Comparison of ENCODE assay signal across 24 cellular contexts in genomic region chr12:9754984-9755383, GRCh38. TPM values are rescaled to one million over a fixed set of nuclear protein-coding genes. Genes with fewer than 3 reads are reported as not detected.
A peak's percentile ranks its signal among the peaks of the same experiment; 100 is the strongest.
DNase-seq lines count a peak whose midpoint lies in the region; ATAC-seq and TF ChIP-seq lines count a peak whose summit lies in the region.
"Had no signal": no experiment of that assay in that cellular context is flagged by ENCODE, and none has a peak within 500 bp of the region (broad histone marks: within the 10 kb centered on the region; RNA-seq: fewer than 3 reads in every experiment).

No MANE protein-coding gene starts in this region.

- no peak overlapping the region for H3K4me3 ChIP-seq in coronary artery
- H3K4me3 ChIP-seq: ascending aorta, esophagus muscularis mucosa, gastrocnemius medialis, lung, right atrium auricular region, testis had no signal

- ATAC-seq in activated B cell treated with CpG ODN at 0.5 μM for 24 hours (ENCODE audit: low read depth) (no peak), HG03039 (IDR thresholded peaks at IDR 0.05; ENCODE audit: unreplicated experiment) (no peak)
- no peak for ATAC-seq in central memory CD8-positive, alpha-beta T cell (replicated peaks; ENCODE audit: extremely low read depth, poor library complexity, severe bottlenecking)
- ATAC-seq: gastrocnemius medialis had no signal

- intact Hi-C loops in activated B cell treated with CpG ODN at 0.5 μM for 24 hours (cut with micrococcal nuclease): loop anchor here (5.0 to 10.0 kb wide), 2 partner anchors 457 to 610 kb away; partner anchors contain the start of gene GABARAPL1

- TF ChIP-seq CTCF in activated B cell treated with CpG ODN at 0.5 μM for 24 hours (IDR thresholded peaks at IDR 0.05) (no peak), coronary artery (IDR thresholded peaks at IDR 0.05) (no peak)

- peaks cover 49% of the 10 kb centered on the region for H3K4me1 Mint-ChIP-seq in activated naive CD4-positive, alpha-beta T cell treated with anti-CD3 and anti-CD28 coated beads, Interleukin-2, amount 10 ng/mL, durations not matched to agents 7 days and 5 days
- H3K4me1 Mint-ChIP-seq in activated B cell treated with CpG ODN at 0.5 μM for 24 hours: peaks cover 66% of the 10 kb centered on the region
- H3K4me1 Mint-ChIP-seq in central memory CD8-positive, alpha-beta T cell: peaks cover 73% of the 10 kb centered on the region

- H3K4me3 Mint-ChIP-seq in activated naive CD4-positive, alpha-beta T cell treated with anti-CD3 and anti-CD28 coated beads, Interleukin-2, amount 10 ng/mL, durations not matched to agents 7 days and 5 days: peak overlapping the region; percentile 98
- no peak overlapping the region for H3K4me3 Mint-ChIP-seq in activated B cell treated with CpG ODN at 0.5 μM for 24 hours
- peak overlapping the region; percentile 53 for H3K4me3 Mint-ChIP-seq in central memory CD8-positive, alpha-beta T cell

- CTCF ChIA-PET in activated naive CD4-positive, alpha-beta T cell treated with anti-CD3 and anti-CD28 coated beads, Interleukin-2, amount 10 ng/mL, durations not matched to agents 7 days and 5 days (lab: Charles Lee): interaction anchor here (1.2 to 23.1 kb wide), 3 partner anchors 12 to 47 kb away, joined by 3 to 657 read pairs (median 6); no protein-coding TSS in a partner anchor
- CTCF ChIA-PET in activated B cell treated with CpG ODN at 0.5 μM for 24 hours (lab: Charles Lee): interaction anchor here (1.0 to 17.3 kb wide), 3 partner anchors 13 to 385 kb away, joined by 3 to 451 read pairs (median 3); no protein-coding TSS in a partner anchor

- no peaks in the 10 kb centered on the region for H3K27me3 Mint-ChIP-seq in activated naive CD4-positive, alpha-beta T cell treated with anti-CD3 and anti-CD28 coated beads, Interleukin-2, amount 10 ng/mL, durations not matched to agents 7 days and 5 days
- H3K27me3 Mint-ChIP-seq in activated B cell treated with CpG ODN at 0.5 μM for 24 hours: no peaks in the 10 kb centered on the region
- no peaks in the 10 kb centered on the region for H3K27me3 Mint-ChIP-seq in central memory CD8-positive, alpha-beta T cell

- H3K27ac Mint-ChIP-seq in activated naive CD4-positive, alpha-beta T cell treated with anti-CD3 and anti-CD28 coated beads, Interleukin-2, amount 10 ng/mL, durations not matched to agents 7 days and 5 days: peak overlapping the region; percentile 92
- peak overlapping the region; percentile 52 for H3K27ac Mint-ChIP-seq in activated B cell treated with CpG ODN at 0.5 μM for 24 hours
- peak overlapping the region; percentile 84 for H3K27ac Mint-ChIP-seq in central memory CD8-positive, alpha-beta T cell (ENCODE audit: low read depth)

- POLR2A ChIA-PET in activated B cell treated with CpG ODN at 0.5 μM for 24 hours (lab: Charles Lee): interaction anchor here (1.5 to 2.7 kb wide), 2 partner anchors 40 to 43 kb away, joined by 7 to 11 read pairs; no protein-coding TSS in a partner anchor

- no peaks in the 10 kb centered on the region for H3K9me3 Mint-ChIP-seq in activated naive CD4-positive, alpha-beta T cell treated with anti-CD3 and anti-CD28 coated beads, Interleukin-2, amount 10 ng/mL, durations not matched to agents 7 days and 5 days
- no peaks in the 10 kb centered on the region for H3K9me3 Mint-ChIP-seq in activated B cell treated with CpG ODN at 0.5 μM for 24 hours
- H3K9me3 Mint-ChIP-seq in central memory CD8-positive, alpha-beta T cell: no peaks in the 10 kb centered on the region

- no peak overlapping the region for H3K27ac ChIP-seq in coronary artery
- H3K27ac ChIP-seq: ascending aorta, esophagus muscularis mucosa, gastrocnemius medialis, KMS-11, right atrium auricular region, testis had no signal

- DNase-seq in activated naive CD4-positive, alpha-beta T cell treated with anti-CD3 and anti-CD28 coated beads, Interleukin-2, amount 10 ng/mL, durations not matched to agents 7 days and 5 days: peak; percentile 16
- DNase-seq in activated naive CD4-positive, alpha-beta T cell (lab: John Stamatoyannopoulos, UW): no peak
- no peak for DNase-seq in activated B cell treated with CpG ODN at 0.5 μM for 24 hours
- DNase-seq in central memory CD8-positive, alpha-beta T cell (ENCODE audit: low spot score in 2 of 2): no peak
- no peak for DNase-seq in coronary artery (ENCODE audit: low spot score)
- no peak for DNase-seq in GDM1 (lab: John Stamatoyannopoulos, UW)
- DNase-seq: DMS79 treated with DMSO at 0.1 percent for 48 hours; gastrocnemius medialis; GOT3; kidney; NCI-H1092 treated with DMSO at 0.1 percent for 48 hours; NCI-H2029; NCI-H345; NCI-H82; stimulated activated CD4-positive, alpha-beta T cell treated with anti-CD3 and anti-CD28 coated beads, Interleukin-12 subunit alpha, Interleukin-12 subunit beta, amount 100 ng/mL, for 4 hours; stimulated activated CD8-positive, alpha-beta memory T cell treated with anti-CD3 and anti-CD28 coated beads, Interleukin-4, amount 100 ng/mL, for 48 hours; testis had no signal

- H3K36me3 Mint-ChIP-seq in activated naive CD4-positive, alpha-beta T cell treated with anti-CD3 and anti-CD28 coated beads, Interleukin-2, amount 10 ng/mL, durations not matched to agents 7 days and 5 days: peaks cover 78% of the 10 kb centered on the region
- H3K36me3 Mint-ChIP-seq in activated B cell treated with CpG ODN at 0.5 μM for 24 hours (ENCODE audit: low read depth): peaks cover 71% of the 10 kb centered on the region
- peaks cover 79% of the 10 kb centered on the region for H3K36me3 Mint-ChIP-seq in central memory CD8-positive, alpha-beta T cell (ENCODE audit: insufficient read depth)

RNA-seq across cellular contexts. Expression of gene CD69, which starts 5.7 kb away (rescaled TPM):
- total RNA-seq in activated B cell treated with CpG ODN at 0.5 μM for 24 hours: 23.7 and 26.7 TPM in 2 replicates
- total RNA-seq: osteocyte had no signal

RNA-seq across cellular contexts. Expression of gene CLECL1, which starts 22.1 kb away (rescaled TPM):
- total RNA-seq in activated B cell treated with CpG ODN at 0.5 μM for 24 hours: 111 and 115 TPM in 2 replicates
- total RNA-seq: ascending aorta, gastrocnemius medialis, osteocyte, right atrium auricular region, testis had no signal
